22 cellular contexts compared by ENCODE assay signal in genomic region chr4:36278789-36279188, GRCh38. TPM values are rescaled to one million over a fixed set of nuclear protein-coding genes. Genes with fewer than 3 reads are reported as not detected.
DNase-seq lines count a peak whose midpoint lies in the region; ATAC-seq, FAIRE-seq and TF ChIP-seq lines count a peak whose summit lies in the region.
"Had no signal": no experiment of that assay in that cellular context is flagged by ENCODE, and none has a peak within 500 bp of the region (broad histone marks: within the 10 kb centered on the region; RNA-seq: fewer than 3 reads in every experiment).

No MANE protein-coding gene starts in this region.

- H3K27me3 ChIP-seq in RWPE2 (ENCODE audit: insufficient read depth, poor library complexity, severe bottlenecking), result no peaks in the 10 kb centered on the region
- H3K27me3 ChIP-seq: hepatocyte, transverse colon had no signal

- H3K4me3 ChIP-seq in RWPE2 (ENCODE audit: severe bottlenecking), result no peak overlapping the region
- H3K4me3 ChIP-seq: GM23338, hepatocyte, transverse colon had no signal

- H3K27me3 Mint-ChIP-seq in activated CD8-positive, alpha-beta memory T cell treated with anti-CD3 and anti-CD28 coated beads, Interleukin-2, amount 10 ng/mL, durations not matched to agents 7 days and 5 days, result no peaks in the 10 kb centered on the region
- H3K27me3 Mint-ChIP-seq: IgD-negative memory B cell had no signal

- peaks cover 36% of the 10 kb centered on the region for H3K4me1 ChIP-seq in RWPE2 (ENCODE audit: insufficient read depth, poor library complexity, severe bottlenecking)
- H3K4me1 ChIP-seq: transverse colon had no signal

- H3K27ac ChIP-seq in RWPE2 (ENCODE audit: poor library complexity, severe bottlenecking), result peak overlapping the region; percentile 46
- peak overlapping the region; percentile 70 for H3K27ac ChIP-seq in epithelial cell of prostate
- H3K27ac ChIP-seq: hepatocyte, transverse colon had no signal

- H3K4me1 Mint-ChIP-seq in activated CD8-positive, alpha-beta memory T cell treated with anti-CD3 and anti-CD28 coated beads, Interleukin-2, amount 10 ng/mL, durations not matched to agents 7 days and 5 days, result peaks cover 64% of the 10 kb centered on the region
- H3K4me1 Mint-ChIP-seq: memory B cell had no signal

- no peak overlapping the region for H3K4me3 Mint-ChIP-seq in activated CD8-positive, alpha-beta memory T cell treated with anti-CD3 and anti-CD28 coated beads, Interleukin-2, amount 10 ng/mL, durations not matched to agents 7 days and 5 days
- H3K4me3 Mint-ChIP-seq: CD14-positive monocyte, GM23338, IgD-negative memory B cell, memory B cell, neural crest cell had no signal

- H3K9me3 Mint-ChIP-seq in activated CD8-positive, alpha-beta memory T cell treated with anti-CD3 and anti-CD28 coated beads, Interleukin-2, amount 10 ng/mL, durations not matched to agents 7 days and 5 days (ENCODE audit: low read depth), result no peaks in the 10 kb centered on the region
- H3K9me3 Mint-ChIP-seq: CD14-positive monocyte, GM23338, IgD-negative memory B cell, memory B cell, neural crest cell had no signal

- H3K36me3 ChIP-seq in RWPE2 (ENCODE audit: low read depth), result no peaks in the 10 kb centered on the region
- H3K36me3 ChIP-seq: transverse colon had no signal

- H3K9me3 ChIP-seq in RWPE2 (ENCODE audit: severe bottlenecking), result no peaks in the 10 kb centered on the region
- H3K9me3 ChIP-seq: transverse colon had no signal

- FAIRE-seq in RCC 7860 (lab: Jason Lieb, UNC), result no peak
- FAIRE-seq: colon had no signal

- peak overlapping the region; percentile 44 for H3K27ac Mint-ChIP-seq in activated CD8-positive, alpha-beta memory T cell treated with anti-CD3 and anti-CD28 coated beads, Interleukin-2, amount 10 ng/mL, durations not matched to agents 7 days and 5 days
- H3K27ac Mint-ChIP-seq: GM23338, IgD-negative memory B cell, memory B cell had no signal

- CTCF ChIA-PET in activated CD8-positive, alpha-beta memory T cell treated with anti-CD3 and anti-CD28 coated beads, Interleukin-2, amount 10 ng/mL, durations not matched to agents 7 days and 5 days (lab: Charles Lee), result no interaction called here

- TF ChIP-seq CTCF in RWPE2 (IDR thresholded peaks at IDR 0.05; ENCODE audit: poor library complexity, severe bottlenecking), result no peak

- peaks cover 15% of the 10 kb centered on the region for H3K36me3 Mint-ChIP-seq in activated CD8-positive, alpha-beta memory T cell treated with anti-CD3 and anti-CD28 coated beads, Interleukin-2, amount 10 ng/mL, durations not matched to agents 7 days and 5 days
- H3K36me3 Mint-ChIP-seq: CD14-positive monocyte had no signal

- ATAC-seq in activated CD8-positive, alpha-beta memory T cell treated with anti-CD3 and anti-CD28 coated beads, Interleukin-2, amount 10 ng/mL, durations not matched to agents 7 days and 5 days, result peak; percentile 41
- ATAC-seq in RWPE2 (ENCODE audit: low read depth) (peak; percentile 67), HG03139 (IDR thresholded peaks at IDR 0.05; ENCODE audit: unreplicated experiment) (no peak)
- peak; percentile 69 for ATAC-seq in stimulated activated naive CD8-positive, alpha-beta T cell treated with anti-CD3 and anti-CD28 coated beads, Interleukin-15, Interleukin-2, amounts not matched to agents 100 U/mL and 50 U/mL, for 24 hours
- ATAC-seq: GM23338 had no signal

- DNase-seq in activated CD8-positive, alpha-beta memory T cell treated with anti-CD3 and anti-CD28 coated beads, Interleukin-2, amount 10 ng/mL, durations not matched to agents 7 days and 5 days, result no peak
- no peak for DNase-seq in activated CD8-positive, alpha-beta memory T cell treated with anti-CD3 and anti-CD28 coated beads for 24 hours
- DNase-seq in RWPE2 (ENCODE audit: low spot score) (no peak), epithelial cell of prostate (ENCODE audit: low read depth, low spot score) (peak; percentile 96), RCC 7860 (ENCODE audit: low spot score) (no peak), HCEC 1CT (no peak)
- DNase-seq in stimulated activated naive CD8-positive, alpha-beta T cell treated with anti-CD3 and anti-CD28 coated beads, Interleukin-15, Interleukin-2, amounts not matched to agents 100 U/mL and 50 U/mL, for 24 hours, result no peak
- DNase-seq: ACHN, NCI-H187, NCI-H446, RPMI8226, transverse colon had no signal

RNA-seq across cellular contexts. Expression of gene DTHD1, which starts 2.6 kb away (rescaled TPM):
- total RNA-seq in activated CD8-positive, alpha-beta memory T cell treated with anti-CD3 and anti-CD28 coated beads, Interleukin-2, amount 10 ng/mL, durations not matched to agents 7 days and 5 days, result 1 to 10 TPM; 1.7 to 2.9 TPM
- total RNA-seq: GM23338, hepatocyte, kidney epithelial cell, neural crest cell, renal cortical epithelial cell had no signal

RNA-seq across cellular contexts. Expression of gene ARAP2, which starts 34.5 kb away (rescaled TPM):
- 10 to 100 TPM; 52.9 to 76.1 TPM for total RNA-seq in activated CD8-positive, alpha-beta memory T cell treated with anti-CD3 and anti-CD28 coated beads, Interleukin-2, amount 10 ng/mL, durations not matched to agents 7 days and 5 days
